ENCODE assay signal across 28 cellular contexts in the genomic region with DNA sequence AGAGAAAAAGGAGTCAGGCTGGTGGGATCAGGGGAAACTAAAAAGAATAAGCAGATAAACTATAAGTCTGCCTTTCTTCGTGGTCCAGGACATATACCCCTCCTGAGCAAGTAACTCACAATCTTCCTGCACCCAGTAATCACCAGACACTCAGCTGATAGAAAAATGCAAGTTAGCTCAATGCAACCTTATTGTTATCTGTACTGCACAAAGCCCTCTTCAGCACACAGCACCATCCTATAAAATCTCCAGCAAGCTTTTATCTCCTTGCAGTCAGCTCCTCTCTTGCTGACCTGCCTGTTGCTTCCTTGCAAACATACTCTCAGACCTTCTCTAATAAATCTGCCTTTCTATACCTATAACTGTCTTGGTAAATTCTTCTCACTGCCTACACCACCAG. TPM values are rescaled to one million over a fixed set of nuclear protein-coding genes. Genes with fewer than 3 reads are reported as not detected.
"Had no signal": no experiment of that assay in that cellular context is flagged by ENCODE, and none has a peak within 500 bp of the region (broad histone marks: within the 10 kb centered on the region; RNA-seq: fewer than 3 reads in every experiment).

No MANE protein-coding gene starts in this region.

- ATAC-seq: T-cell had no signal

- H3K27ac ChIP-seq: SK-N-MC, WERI-Rb-1 had no signal

- H3K27me3 Mint-ChIP-seq: activated CD4-positive, alpha-beta memory T cell treated with anti-CD3 and anti-CD28 coated beads, Interleukin-2, amount 10 ng/mL, durations not matched to agents 7 days and 5 days; activated CD4-positive, alpha-beta T cell treated with anti-CD3 and anti-CD28 coated beads for 36 hours; activated naive CD8-positive, alpha-beta T cell; activated T-helper 17 cell treated with anti-CD3 and anti-CD28 coated beads, Interleukin-2, amount 50 U/mL, for 72 hours; brain; central memory CD8-positive, alpha-beta T cell; T-cell had no signal

- H3K4me3 Mint-ChIP-seq: activated CD4-positive, alpha-beta memory T cell treated with anti-CD3 and anti-CD28 coated beads, Interleukin-2, amount 10 ng/mL, durations not matched to agents 7 days and 5 days; activated CD4-positive, alpha-beta T cell treated with anti-CD3 and anti-CD28 coated beads for 36 hours; activated naive CD4-positive, alpha-beta T cell treated with anti-CD3 and anti-CD28 coated beads for 36 hours; activated naive CD8-positive, alpha-beta T cell; activated T-helper 17 cell treated with anti-CD3 and anti-CD28 coated beads, Interleukin-2, amount 50 U/mL, for 72 hours; brain; central memory CD8-positive, alpha-beta T cell; T-cell had no signal

- H3K9me3 Mint-ChIP-seq: activated CD4-positive, alpha-beta memory T cell treated with anti-CD3 and anti-CD28 coated beads, Interleukin-2, amount 10 ng/mL, durations not matched to agents 7 days and 5 days; activated naive CD4-positive, alpha-beta T cell treated with anti-CD3 and anti-CD28 coated beads for 36 hours; activated T-helper 17 cell treated with anti-CD3 and anti-CD28 coated beads, Interleukin-2, amount 50 U/mL, for 72 hours; brain; central memory CD8-positive, alpha-beta T cell; T-cell had no signal

- H3K4me3 ChIP-seq: SK-N-MC had no signal

- DNase-seq: activated CD4-positive, alpha-beta memory T cell treated with anti-CD3 and anti-CD28 coated beads, Interleukin-2, amount 10 ng/mL, durations not matched to agents 7 days and 5 days; activated CD4-positive, alpha-beta T cell treated with anti-CD3 and anti-CD28 coated beads for 36 hours; activated CD4-positive, alpha-beta T cell treated with anti-CD3 and anti-CD28 coated beads, Interleukin-2, amount 50 U/mL, for 1 hour; activated gamma-delta T cell; activated naive CD4-positive, alpha-beta T cell treated with anti-CD3 and anti-CD28 coated beads for 36 hours; activated T-cell treated with anti-CD3 and anti-CD28 coated beads for 4 hours; activated T-cell treated with anti-CD3 and anti-CD28 coated beads, Interleukin-2, amount 50 U/mL, for 48 hours; amygdala; Kasumi-1; NCI-H1048; NCI-H1417; NCI-H1694; NCI-H2029; NCI-H2107; NCI-H2171 treated with DMSO at 0.1 percent for 48 hours; NCI-H510A treated with DMSO at 0.1 percent for 48 hours; SIG-M5; T-cell; T1000; WERI-Rb-1 had no signal

- H3K36me3 Mint-ChIP-seq: T-cell had no signal

- H3K27ac Mint-ChIP-seq: activated CD4-positive, alpha-beta memory T cell treated with anti-CD3 and anti-CD28 coated beads, Interleukin-2, amount 10 ng/mL, durations not matched to agents 7 days and 5 days; activated CD4-positive, alpha-beta T cell treated with anti-CD3 and anti-CD28 coated beads for 36 hours; activated naive CD4-positive, alpha-beta T cell treated with anti-CD3 and anti-CD28 coated beads for 36 hours; activated naive CD8-positive, alpha-beta T cell; activated T-helper 17 cell treated with anti-CD3 and anti-CD28 coated beads, Interleukin-2, amount 50 U/mL, for 72 hours; brain; T-cell had no signal

- FAIRE-seq: astrocyte had no signal

- H3K36me3 ChIP-seq: WERI-Rb-1 had no signal

RNA-seq across cellular contexts. Expression of a gene that starts 12.2 kb away (rescaled TPM):
- total RNA-seq: astrocyte, M059J, RPMI7951 had no signal
